8 cellular contexts compared by ENCODE assay signal in the genomic region with DNA sequence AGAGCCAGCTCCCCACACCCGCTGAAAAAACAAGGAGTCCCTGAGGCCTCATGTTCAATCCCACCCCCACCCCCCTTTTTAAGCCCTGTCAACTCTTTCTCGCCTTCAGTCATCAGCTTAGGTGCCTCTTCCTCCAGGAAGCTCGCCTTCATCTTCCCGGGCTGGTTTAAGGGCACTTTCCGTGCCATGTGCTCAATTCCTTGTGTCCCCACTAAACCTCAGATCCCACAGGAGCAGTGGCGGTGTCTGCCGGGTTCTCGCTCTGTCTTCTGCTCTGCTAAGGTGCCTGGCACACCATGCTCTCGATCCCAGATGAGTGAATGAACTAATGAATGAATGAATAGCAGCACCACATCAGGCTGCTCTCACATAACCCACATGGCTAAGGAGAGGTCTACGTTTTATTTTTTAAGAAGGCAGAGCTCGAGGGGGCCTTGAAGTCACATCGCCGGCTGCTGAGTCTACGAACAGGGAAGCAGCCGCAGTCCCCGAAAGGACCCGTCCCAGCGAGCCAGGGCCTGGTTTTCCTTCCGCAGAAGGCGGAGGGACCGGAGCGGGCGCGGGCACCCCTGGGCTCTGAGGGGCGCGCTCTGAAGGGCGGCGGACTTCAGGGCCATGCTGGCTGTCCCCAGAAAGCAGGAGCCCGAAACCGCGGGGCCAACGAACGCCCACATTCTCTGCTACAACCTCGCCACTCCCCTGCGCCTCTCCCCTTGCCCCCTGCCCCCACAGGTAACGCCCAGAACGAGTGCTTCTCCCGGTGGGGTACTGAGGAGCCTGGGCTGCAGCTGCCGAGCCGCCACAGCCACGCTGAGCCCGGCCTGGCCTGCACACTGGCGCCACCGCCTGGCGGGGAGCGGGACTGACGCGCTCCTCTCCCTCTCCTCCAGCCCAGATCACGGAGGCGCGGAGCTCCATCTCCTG.
DNase-seq lines count a peak whose midpoint lies in the region; ATAC-seq lines count a peak whose summit lies in the region.

No MANE protein-coding gene starts in this region.

- H3K9me3 ChIP-seq in ectodermal cell (ENCODE audit: control insufficient read depth, low read length): no peaks in the 10 kb centered on the region

- H3K27me3 ChIP-seq in ectodermal cell (ENCODE audit: control insufficient read depth, insufficient read depth, low read length, poor library complexity, severe bottlenecking): peaks cover 17% of the 10 kb centered on the region

- no peaks in the 10 kb centered on the region for H3K36me3 Mint-ChIP-seq in memory B cell

- peak overlapping the region; percentile 28 for H3K4me3 ChIP-seq in ectodermal cell (ENCODE audit: insufficient read depth, low read depth, low read length)

- ATAC-seq in GM18861 (IDR thresholded peaks at IDR 0.05; ENCODE audit: unreplicated experiment) (peak; percentile 93), HG03064 (IDR thresholded peaks at IDR 0.05; ENCODE audit: low read depth, unreplicated experiment) (peak; percentile 91), memory B cell (ENCODE audit: low read depth) (peak; percentile 93)

- H3K4me1 Mint-ChIP-seq in memory B cell: peaks cover 4% of the 10 kb centered on the region

- DNase-seq in ACHN (peak; percentile 71), NCI-H2227 treated with DMSO at 0.1 percent for 48 hours (lab: John Stamatoyannopoulos, UW) (peak; percentile 40), memory B cell (ENCODE audit: low spot score in 2 of 2) (peak; percentile 77 to 83)
- peak; percentile 47 to 55 for DNase-seq in activated CD4-positive, alpha-beta T cell treated with anti-CD3 and anti-CD28 coated beads, Interleukin-2, amount 50 U/mL, for 4 hours
- peak; percentile 45 to 60 (median 57) for DNase-seq in stimulated activated CD4-positive, alpha-beta T cell treated with anti-CD3 and anti-CD28 coated beads, TNF-alpha, amount 100 ng/mL, for 48 hours (ENCODE audit: low read depth in 3 of 3)

- H3K27ac ChIP-seq in ectodermal cell (ENCODE audit: insufficient read depth, low read depth, low read length, poor library complexity, severe bottlenecking): no peak overlapping the region

- in situ Hi-C loops in ACHN (cut with HindIII; ENCODE audit: low pct_ligation_motif_present, low pct_unique_long_range_greater_than_20kb, low sequenced_read_pairs): no loop called here

- H3K27me3 Mint-ChIP-seq in memory B cell: peaks cover 11% of the 10 kb centered on the region

- WGBS in ectodermal cell, 2 experiments: 15% methylated on average over 51 of the region's 51 CpGs

- no peak overlapping the region for H3K27ac Mint-ChIP-seq in memory B cell

- peak overlapping the region; percentile 74 for H3K4me3 Mint-ChIP-seq in memory B cell

- H3K36me3 ChIP-seq in ectodermal cell (ENCODE audit: control insufficient read depth, insufficient read depth, low read length): no peaks in the 10 kb centered on the region

- H3K4me1 ChIP-seq in ectodermal cell (ENCODE audit: control insufficient read depth, insufficient read depth, low read length): peaks cover 18% of the 10 kb centered on the region

- no peaks in the 10 kb centered on the region for H3K9me3 Mint-ChIP-seq in memory B cell
